ENCODE assay signal across 8 cellular contexts in genomic region chr11:35334385-35335090, GRCh38.
A peak's percentile ranks its signal among the peaks of the same experiment; 100 is the strongest.
DNase-seq lines count a peak whose midpoint lies in the region; ATAC-seq, FAIRE-seq and TF ChIP-seq lines count a peak whose summit lies in the region.

No MANE protein-coding gene starts in this region.

- no peak for TF ChIP-seq POLR2A in GM12878 (IDR thresholded peaks at IDR 0.05; ENCODE audit: low read depth, low read length)

- RAD21 ChIA-PET in GM12878 (lab: Charles Lee; ENCODE audit: unreplicated experiment) = interaction anchor here (0.6 to 4.3 kb wide), 13 partner anchors 10 to 335 kb away, joined by 3 to 36 read pairs (median 4); no protein-coding TSS in a partner anchor

- peak overlapping the region; percentile 87 for H2AFZ ChIP-seq in GM12878 (ENCODE audit: control insufficient read depth, low read depth, low read length)

- in situ Hi-C loops in GM12878 (cut with MboI) = no loop called here

- H3K9me3 ChIP-seq in GM12878 (replicated peaks; ENCODE audit: control insufficient read depth, insufficient read depth, low read length) = peaks cover 3% of the 10 kb centered on the region; the same call in 1 of the 3 replicates

- H3K4me1 ChIP-seq in GM12878 (ENCODE audit: control insufficient read depth, insufficient read depth, low read length) = peaks cover 26% of the 10 kb centered on the region

- 5% methylated on average over 5 of the region's 5 CpGs for WGBS in GM12878 (ENCODE audit: insufficient coverage, insufficient replicate concordance, low lambda C conversion rate, missing lambda C conversion rate)

- FAIRE-seq in GM12878 (lab: Jason Lieb, UNC) = peak; percentile 83

- H3K4me2 ChIP-seq in GM12878 (ENCODE audit: control insufficient read depth, insufficient read depth) = peak overlapping the region; percentile 46; the same call in 1 of the 2 replicates

- no peak for TF ChIP-seq CTCF in GM12878 (IDR thresholded peaks at IDR 0.05 in 2 of 3, conservative IDR thresholded peaks at IDR 0.05 in 1 of 3; ENCODE audit: control insufficient read depth in 2 of 3, extremely low read depth in 1 of 3, insufficient read depth in 1 of 3, low read depth in 3 of 3, low read length in 3 of 3)

- no peak overlapping the region for H3K9ac ChIP-seq in GM12878 (ENCODE audit: control insufficient read depth, insufficient read depth, low read length)

- ATAC-seq in GM19025 (IDR thresholded peaks at IDR 0.05; ENCODE audit: low read depth, unreplicated experiment) = peak; percentile 72
- ATAC-seq in HG02943 (IDR thresholded peaks at IDR 0.05; ENCODE audit: low read depth, unreplicated experiment) = peak; percentile 92
- ATAC-seq in GM12878 = peak; percentile 93

- DNase-seq in DMS53 (lab: John Stamatoyannopoulos, UW) = peak; percentile 90
- DNase-seq in GM12878 (ENCODE audit: low read depth, low spot score) = peak; percentile 64
- DNase-seq in NCI-H1694 (lab: John Stamatoyannopoulos, UW) = no peak
- no peak for DNase-seq in stimulated activated CD4-positive, alpha-beta T cell treated with anti-CD3 and anti-CD28 coated beads, Interleukin-2, amount 100 ng/mL, for 48 hours
- DNase-seq in activated CD4-positive, alpha-beta T cell treated with anti-CD3 and anti-CD28 coated beads for 1 hour = no peak
- no peak for DNase-seq in ecto neural progenitor cell (ENCODE audit: low spot score)

- H3K27me3 ChIP-seq in GM12878 (replicated peaks in 1 of 2; ENCODE audit: control insufficient read depth in 2 of 2, insufficient read depth in 2 of 2, low read length in 1 of 2) = no peaks in the 10 kb centered on the region

- H4K20me1 ChIP-seq in GM12878 (ENCODE audit: control insufficient read depth, insufficient read depth) = no peaks in the 10 kb centered on the region

- CTCF ChIA-PET in GM12878 (lab: Yijun Ruan, JAX) = interaction anchor here (1.4 to 2.2 kb wide), 4 partner anchors 10 to 56 kb away, joined by 4 to 17 read pairs (median 5); no protein-coding TSS in a partner anchor

- no TSS peak for BruUV-seq in GM12878 (replicated peaks; lab: Mats Ljungman, UMichigan)

- no peaks in the 10 kb centered on the region for H3K36me3 ChIP-seq in GM12878 (ENCODE audit: control insufficient read depth in 2 of 2, insufficient read depth in 2 of 2, low read length in 1 of 2)

- SMC1A ChIA-PET in GM12878 (lab: Charles Lee; ENCODE audit: uncharacterized antibody, unreplicated experiment) = interaction anchor here (0.8 to 5.1 kb wide), 14 partner anchors 12 to 170 kb away, joined by 3 to 26 read pairs (median 4); no protein-coding TSS in a partner anchor

- TF ChIP-seq RAD21 in GM12878 (IDR thresholded peaks at IDR 0.05; ENCODE audit: insufficient read depth, low read depth, low read length) = no peak

- peak; percentile 63 to 80; a peak in 3 of 4 replicates for TF ChIP-seq EP300 in GM12878 (IDR thresholded peaks at IDR 0.05; ENCODE audit: borderline replicate concordance in 1 of 2, control insufficient read depth in 1 of 2, low read depth in 2 of 2, low read length in 2 of 2)

- no peak overlapping the region for H3K27ac ChIP-seq in GM12878 (ENCODE audit: control insufficient read depth, insufficient read depth)

- intact Hi-C loops in GM12878 (cut with micrococcal nuclease; ENCODE audit: unreplicated experiment) = no loop called here

- no peaks in the 10 kb centered on the region for H3K79me2 ChIP-seq in GM12878 (ENCODE audit: control insufficient read depth, insufficient read depth, low read length)

- no peak overlapping the region for H3K4me3 ChIP-seq in GM12878

- POLR2A ChIA-PET in GM12878 (lab: Charles Lee) = interaction anchor here (0.6 to 1.7 kb wide), 4 partner anchors 19 to 37 kb away, joined by 3 to 7 read pairs (median 3); no protein-coding TSS in a partner anchor

TF ChIP-seq in GM12878, 131 proteins besides CTCF, POLR2A, EP300 and RAD21 (continues in another document):
- TF ChIP-seq ZBTB11 (CRISPR knock-in tag; IDR thresholded peaks at IDR 0.05) (no peak), EZH2 (IDR thresholded peaks at IDR 0.05; ENCODE audit: borderline replicate concordance, control insufficient read depth, low read depth, low read length) (no peak), MEF2A (IDR thresholded peaks at IDR 0.05; ENCODE audit: insufficient read depth, low read depth, low read length) (no peak), ZNF207 (IDR thresholded peaks at IDR 0.05; ENCODE audit: borderline replicate concordance) (no peak), CREM (IDR thresholded peaks at IDR 0.05; ENCODE audit: low read depth) (peak; percentile 72), ZBTB4 (CRISPR knock-in tag; IDR thresholded peaks at IDR 0.05) (no peak), MEF2B (IDR thresholded peaks at IDR 0.05; ENCODE audit: partially characterized antibody, poor library complexity, severe bottlenecking) (peak; percentile 96), SP1 (IDR thresholded peaks at IDR 0.05; ENCODE audit: low read depth, low read length) (no peak), E2F8 (IDR thresholded peaks at IDR 0.05; ENCODE audit: low read depth, partially characterized antibody) (no peak), WRNIP1 (IDR thresholded peaks at IDR 0.05; ENCODE audit: borderline replicate concordance, low read depth, low read length) (no peak), SREBF2 (IDR thresholded peaks at IDR 0.05; ENCODE audit: low read length) (no peak), KLF5 (IDR thresholded peaks at IDR 0.05; ENCODE audit: partially characterized antibody) (no peak), RUNX3 (IDR thresholded peaks at IDR 0.05; ENCODE audit: low read length) (no peak)

Comparison
In these comparisons a context has a peak if more than half of its experiments do, and no peak if none do; other contexts are left out.
1. DNase-seq: peak in DMS53 (single experiment) and GM12878 (single experiment); none in NCI-H1694 (single experiment), stimulated activated CD4-positive, alpha-beta T cell treated with anti-CD3 and anti-CD28 coated beads, Interleukin-2, amount 100 ng/mL, for 48 hours (0 of 2), activated CD4-positive, alpha-beta T cell treated with anti-CD3 and anti-CD28 coated beads for 1 hour (single experiment) and ecto neural progenitor cell (single experiment).
2. Peak in every context shown above with its lines, with median percentiles within 50 percentile points of each other: ATAC-seq.